In the genomic region with DNA sequence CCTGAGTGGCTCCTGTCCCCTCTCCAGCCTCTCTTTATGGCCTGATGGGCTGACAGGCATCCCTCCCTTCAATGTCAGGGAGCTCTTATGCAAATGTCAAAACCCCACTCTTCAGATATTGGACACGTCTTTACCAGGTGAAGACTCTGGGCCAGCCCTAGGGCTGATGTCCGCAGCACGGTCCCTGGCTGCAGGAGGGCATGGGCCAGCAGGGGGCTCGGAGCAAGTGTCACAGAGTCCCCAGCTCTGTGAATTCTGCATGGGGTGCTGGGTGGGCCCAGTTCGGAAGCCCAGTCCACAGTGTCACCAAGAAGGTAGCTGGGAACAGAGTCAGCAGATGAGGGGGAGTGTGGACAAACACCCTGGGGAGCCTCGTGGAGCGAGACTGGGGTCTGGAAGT, we compare ENCODE assay signal across 26 cellular contexts. TPM values are rescaled to one million over a fixed set of nuclear protein-coding genes. Genes with fewer than 3 reads are reported as not detected.
"Had no signal": no experiment of that assay in that cellular context is flagged by ENCODE, and none has a peak within 500 bp of the region (broad histone marks: within the 10 kb centered on the region; RNA-seq: fewer than 3 reads in every experiment).

No MANE protein-coding gene starts in this region.

- H3K9ac ChIP-seq: KMS-11 had no signal

- H3K4me2 ChIP-seq: KMS-11 had no signal

- H3K4me3 Mint-ChIP-seq: IgD-negative memory B cell had no signal

- FAIRE-seq: K562 had no signal

- H3K36me3 ChIP-seq: SJSA1 had no signal

- H3K4me3 ChIP-seq: K562, SJSA1, SK-N-MC had no signal

- H3K27ac Mint-ChIP-seq: IgD-negative memory B cell had no signal

- H3K4me1 ChIP-seq: SJSA1 had no signal

- H3K9me3 ChIP-seq: SJSA1 had no signal

- DNase-seq: Kasumi-1, MM.1S, NCI-H1092 treated with DMSO at 0.1 percent for 48 hours, NCI-H1436, NCI-H187, NCI-H2029, NCI-H2081 treated with DMSO at 0.1 percent for 48 hours, NCI-H2171, NCI-H226, NCI-H446, NCI-H510A, NCI-H524 treated with DMSO at 0.1 percent for 48 hours, NCI-H69, NCI-H774, PC-3, SHP77 treated with DMSO at 0.1 percent for 48 hours had no signal

- H3K36me3 Mint-ChIP-seq: IgD-negative memory B cell had no signal

- H3K27me3 ChIP-seq: SJSA1 had no signal

- H3K4me1 Mint-ChIP-seq: IgD-negative memory B cell had no signal

- H3K27ac ChIP-seq: KMS-11, RWPE1, SJSA1, SK-N-MC had no signal

- ATAC-seq: K562, Panc1, PC-3 had no signal

RNA-seq across cellular contexts. Expression of a gene that starts 39.6 kb away (rescaled TPM):
- total RNA-seq: HT1080, K562, M059J, OCI-LY7, SJSA1 had no signal
- polyA plus RNA-seq: IgD-negative memory B cell, K562 had no signal
